13 cellular contexts compared by ENCODE assay signal in genomic region chr4:101155368-101155767, GRCh38.
DNase-seq lines count a peak whose midpoint lies in the region; ATAC-seq lines count a peak whose summit lies in the region.
"Had no signal": no experiment of that assay in that cellular context is flagged by ENCODE, and none has a peak within 500 bp of the region (broad histone marks: within the 10 kb centered on the region; RNA-seq: fewer than 3 reads in every experiment).

No MANE protein-coding gene starts in this region.

- H3K27me3 Mint-ChIP-seq in activated T-helper 17 cell treated with anti-CD3 and anti-CD28 coated beads, Interleukin-2, amount 50 U/mL, for 72 hours = no peaks in the 10 kb centered on the region
- no peaks in the 10 kb centered on the region for H3K27me3 Mint-ChIP-seq in activated CD8-positive, alpha-beta memory T cell treated with anti-CD3 and anti-CD28 coated beads, Interleukin-2, amount 10 ng/mL, durations not matched to agents 7 days and 5 days

- H3K4me3 ChIP-seq in HAP-1 = no peak overlapping the region
- H3K4me3 ChIP-seq: suprapubic skin had no signal

- DNase-seq in A172 (ENCODE audit: low spot score) (peak; percentile 38), HAP-1 (ENCODE audit: low spot score in 2 of 2) (peak; percentile 32 to 79), foreskin melanocyte (peak; percentile 89), GM19240 (ENCODE audit: insufficient read length, low spot score) (no peak), NCI-H526 (lab: John Stamatoyannopoulos, UW) (no peak), germinal center (ENCODE audit: low spot score) (no peak)
- no peak for DNase-seq in activated CD8-positive, alpha-beta memory T cell treated with anti-CD3 and anti-CD28 coated beads, Interleukin-2, amount 10 ng/mL, durations not matched to agents 7 days and 5 days
- DNase-seq: effector CD4-positive, alpha-beta T cell; GF-D8; NCI-H2029 treated with DMSO at 0.1 percent for 48 hours had no signal

- peak overlapping the region; percentile 98 for H3K27ac Mint-ChIP-seq in activated T-helper 17 cell treated with anti-CD3 and anti-CD28 coated beads, Interleukin-2, amount 50 U/mL, for 72 hours
- no peak overlapping the region for H3K27ac Mint-ChIP-seq in activated CD8-positive, alpha-beta memory T cell treated with anti-CD3 and anti-CD28 coated beads, Interleukin-2, amount 10 ng/mL, durations not matched to agents 7 days and 5 days

- H3K27me3 ChIP-seq in HAP-1 (ENCODE audit: low read depth) = no peaks in the 10 kb centered on the region
- H3K27me3 ChIP-seq: suprapubic skin had no signal

- peaks cover 28% of the 10 kb centered on the region for H3K4me1 Mint-ChIP-seq in activated T-helper 17 cell treated with anti-CD3 and anti-CD28 coated beads, Interleukin-2, amount 50 U/mL, for 72 hours
- H3K4me1 Mint-ChIP-seq in activated CD8-positive, alpha-beta memory T cell treated with anti-CD3 and anti-CD28 coated beads, Interleukin-2, amount 10 ng/mL, durations not matched to agents 7 days and 5 days = peaks cover 42% of the 10 kb centered on the region

- ATAC-seq in activated T-helper 17 cell treated with anti-CD3 and anti-CD28 coated beads, Interleukin-2, amount 50 U/mL, for 72 hours (replicated peaks) = no peak
- ATAC-seq in activated CD8-positive, alpha-beta memory T cell treated with anti-CD3 and anti-CD28 coated beads, Interleukin-2, amount 10 ng/mL, durations not matched to agents 7 days and 5 days = no peak
- ATAC-seq: HepG2 had no signal

- H3K9me3 ChIP-seq in HAP-1 = no peaks in the 10 kb centered on the region
- H3K9me3 ChIP-seq: suprapubic skin had no signal

- peaks cover 7% of the 10 kb centered on the region for H3K36me3 Mint-ChIP-seq in activated T-helper 17 cell treated with anti-CD3 and anti-CD28 coated beads, Interleukin-2, amount 50 U/mL, for 72 hours (ENCODE audit: low read depth)
- H3K36me3 Mint-ChIP-seq in activated CD8-positive, alpha-beta memory T cell treated with anti-CD3 and anti-CD28 coated beads, Interleukin-2, amount 10 ng/mL, durations not matched to agents 7 days and 5 days = peaks cover 13% of the 10 kb centered on the region

- in situ Hi-C loops in HAP-1 (cut with MboI; ENCODE audit: low sequenced_read_pairs) = loop anchor here (25.0 kb wide), 1 partner anchor 557 kb away; no protein-coding TSS in a partner anchor

- CTCF ChIA-PET in activated CD8-positive, alpha-beta memory T cell treated with anti-CD3 and anti-CD28 coated beads, Interleukin-2, amount 10 ng/mL, durations not matched to agents 7 days and 5 days (lab: Charles Lee) = no interaction called here

- no peaks in the 10 kb centered on the region for H3K36me3 ChIP-seq in HAP-1 (replicated peaks)
- H3K36me3 ChIP-seq: suprapubic skin had no signal

- peak overlapping the region; percentile 80 for H3K4me3 Mint-ChIP-seq in activated T-helper 17 cell treated with anti-CD3 and anti-CD28 coated beads, Interleukin-2, amount 50 U/mL, for 72 hours
- H3K4me3 Mint-ChIP-seq in activated CD8-positive, alpha-beta memory T cell treated with anti-CD3 and anti-CD28 coated beads, Interleukin-2, amount 10 ng/mL, durations not matched to agents 7 days and 5 days = no peak overlapping the region

- peaks cover 58% of the 10 kb centered on the region for H3K4me1 ChIP-seq in HAP-1

- H3K9me3 Mint-ChIP-seq in activated T-helper 17 cell treated with anti-CD3 and anti-CD28 coated beads, Interleukin-2, amount 50 U/mL, for 72 hours = peaks cover 4% of the 10 kb centered on the region
- no peaks in the 10 kb centered on the region for H3K9me3 Mint-ChIP-seq in activated CD8-positive, alpha-beta memory T cell treated with anti-CD3 and anti-CD28 coated beads, Interleukin-2, amount 10 ng/mL, durations not matched to agents 7 days and 5 days (ENCODE audit: low read depth)

Comparison
In these comparisons a context has a peak if more than half of its experiments do, and no peak if none do; other contexts are left out.
1. DNase-seq: peak in A172 (single experiment), HAP-1 (2 of 2) and foreskin melanocyte (single experiment); none in activated CD8-positive, alpha-beta memory T cell treated with anti-CD3 and anti-CD28 coated beads, Interleukin-2, amount 10 ng/mL, durations not matched to agents 7 days and 5 days (single experiment), GM19240 (single experiment), NCI-H526 (0 of 2) and germinal center (single experiment).